In genomic region chr12:109483346-109483745, GRCh38 we compare ENCODE assay signal across 31 cellular contexts.
"Had no signal": no experiment of that assay in that cellular context is flagged by ENCODE, and none has a peak within 500 bp of the region (broad histone marks: within the 10 kb centered on the region; RNA-seq: fewer than 3 reads in every experiment).

No MANE protein-coding gene starts in this region.

- H3K27me3 ChIP-seq: MG63 had no signal

- H3K4me3 ChIP-seq: MG63 had no signal

- H3K9me3 ChIP-seq: MG63 had no signal

- DNase-seq: Karpas-422, Kasumi-1, MG63, MM.1S, MV-4-11, NCI-H1048, NCI-H1092, NCI-H1092 treated with DMSO at 0.1 percent for 48 hours, NCI-H1105, NCI-H1105 treated with DMSO at 0.1 percent for 48 hours, NCI-H1417 treated with DMSO at 0.1 percent for 48 hours, NCI-H1436, NCI-H1436 treated with DMSO at 0.1 percent for 48 hours, NCI-H146, NCI-H1694, NCI-H1694 treated with DMSO at 0.1 percent for 48 hours, NCI-H187, NCI-H187 treated with DMSO at 0.1 percent for 48 hours, NCI-H1930, NCI-H2081, NCI-H2081 treated with DMSO at 0.1 percent for 48 hours, NCI-H2107, NCI-H2171, NCI-H2171 treated with DMSO at 0.1 percent for 48 hours, NCI-H2227 treated with DMSO at 0.1 percent for 48 hours, NCI-H226, NCI-H446, NCI-H446 treated with DMSO at 0.1 percent for 48 hours, NCI-H510A, NCI-H510A treated with DMSO at 0.1 percent for 48 hours, NCI-H524 had no signal
